Comparison of ENCODE assay signal across 8 cellular contexts in genomic region chr5:64126202-64126601, GRCh38. TPM values are rescaled to one million over a fixed set of nuclear protein-coding genes. Genes with fewer than 3 reads are reported as not detected.
"Had no signal": no experiment of that assay in that cellular context is flagged by ENCODE, and none has a peak within 500 bp of the region (broad histone marks: within the 10 kb centered on the region; RNA-seq: fewer than 3 reads in every experiment).

No MANE protein-coding gene starts in this region.

- H3K4me3 ChIP-seq: GM23338, K562 had no signal

- H3K27ac ChIP-seq: HL-60 had no signal

- DNase-seq: H9, HCEC 1CT, IMR-90 had no signal

- ATAC-seq: GM23338, K562 had no signal

- H3K4me2 ChIP-seq: GM23338 had no signal

- H2AFZ ChIP-seq: GM23338 had no signal

- FAIRE-seq: H1, H54, K562 had no signal

RNA-seq across cellular contexts. Expression of gene RNF180, which starts 39.4 kb away (rescaled TPM):
- polyA plus RNA-seq: K562 had no signal
